ENCODE assay signal across 14 cellular contexts in the genomic region with DNA sequence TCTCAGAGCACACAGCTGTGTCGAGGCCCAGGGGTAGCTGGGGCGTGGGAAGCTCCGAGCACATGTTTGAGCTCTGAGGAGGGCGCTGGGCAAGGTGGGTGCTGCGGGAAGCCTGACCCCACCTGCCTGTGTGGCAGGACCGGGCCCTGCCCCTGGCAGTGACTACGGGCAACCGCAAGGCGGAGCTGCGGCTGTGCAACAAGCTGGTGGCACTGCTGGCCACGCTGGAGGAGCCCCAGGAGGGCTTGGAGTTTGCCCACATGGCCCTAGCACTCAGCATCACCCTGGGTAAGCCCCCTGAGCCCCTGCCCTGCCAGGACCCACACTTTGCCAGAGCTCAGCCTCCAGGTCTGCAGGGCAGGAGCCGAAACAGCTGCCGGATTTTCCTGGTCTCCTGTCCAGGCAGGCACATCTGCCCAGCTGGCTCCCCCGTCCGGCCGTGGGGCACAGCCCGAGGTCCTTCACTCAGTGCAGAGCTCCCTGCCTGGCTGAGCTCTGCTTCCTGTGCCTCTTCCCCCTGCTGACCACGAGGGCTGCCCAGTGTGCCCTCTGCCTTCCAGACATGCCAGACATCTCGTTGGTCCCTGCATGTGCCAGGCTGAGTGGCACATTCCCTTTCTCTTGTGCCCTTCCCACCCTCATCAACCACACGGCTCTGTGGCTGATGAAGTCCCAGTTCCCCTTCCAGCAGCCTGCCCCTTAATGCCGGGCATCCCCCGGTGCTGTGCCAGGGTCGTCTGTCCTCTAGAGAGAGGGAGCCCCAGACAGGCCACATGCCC. TPM values are rescaled to one million over a fixed set of nuclear protein-coding genes. Genes with fewer than 3 reads are reported as not detected.
"Had no signal": no experiment of that assay in that cellular context is flagged by ENCODE, and none has a peak within 500 bp of the region (broad histone marks: within the 10 kb centered on the region; RNA-seq: fewer than 3 reads in every experiment).

No MANE protein-coding gene starts in this region.

- H3K4me3 Mint-ChIP-seq: natural killer cell treated with Interleukin-12 subunit alpha and Interleukin-12 subunit beta and Interleukin-15 and Interleukin-18, amount 100 ng/mL, for 72 hours; T-helper 2 cell treated with Interferon-gamma antibody and Interleukin-4, amounts not matched to agents 5 μg/mL and 100 μg/mL, for 36 hours had no signal

- H3K36me3 ChIP-seq: uterus had no signal

- H3K27ac Mint-ChIP-seq: activated naive CD4-positive, alpha-beta T cell treated with anti-CD3 and anti-CD28 coated beads, Interleukin-2, amount 50 U/mL, for 72 hours; natural killer cell treated with Interleukin-12 subunit alpha and Interleukin-12 subunit beta and Interleukin-15 and Interleukin-18, amount 100 ng/mL, for 72 hours; T-helper 2 cell treated with Interferon-gamma antibody and Interleukin-4, amounts not matched to agents 5 μg/mL and 100 μg/mL, for 36 hours had no signal

- H3K9me3 Mint-ChIP-seq: activated naive CD4-positive, alpha-beta T cell treated with anti-CD3 and anti-CD28 coated beads, Interleukin-2, amount 50 U/mL, for 72 hours; natural killer cell treated with Interleukin-12 subunit alpha and Interleukin-12 subunit beta and Interleukin-15 and Interleukin-18, amount 100 ng/mL, for 72 hours; T-helper 2 cell treated with Interferon-gamma antibody and Interleukin-4, amounts not matched to agents 5 μg/mL and 100 μg/mL, for 36 hours had no signal

- H3K4me3 ChIP-seq: mucosa of descending colon, stomach, thoracic aorta, uterus had no signal

- DNase-seq: activated CD4-positive, alpha-beta T cell treated with anti-CD3 and anti-CD28 coated beads, Interleukin-2, amount 50 U/mL, for 4 hours; activated T-cell treated with anti-CD3 and anti-CD28 coated beads, Interleukin-2, amount 50 U/mL, for 1 hour; cerebellar nuclear complex; dermis blood vessel endothelial cell; left colon; occipital lobe; stimulated activated CD4-positive, alpha-beta T cell treated with anti-CD3 and anti-CD28 coated beads, Interleukin-4, amount 100 ng/mL, for 24 hours; stomach; uterus had no signal

- H3K27me3 Mint-ChIP-seq: natural killer cell treated with Interleukin-12 subunit alpha and Interleukin-12 subunit beta and Interleukin-15 and Interleukin-18, amount 100 ng/mL, for 72 hours had no signal

- H3K4me1 ChIP-seq: uterus had no signal

- ATAC-seq: activated naive CD4-positive, alpha-beta T cell treated with anti-CD3 and anti-CD28 coated beads, Interleukin-2, amount 50 U/mL, for 72 hours; left colon; mucosa of descending colon; natural killer cell treated with Interleukin-12 subunit alpha and Interleukin-12 subunit beta and Interleukin-15 and Interleukin-18, amount 100 ng/mL, for 72 hours had no signal

- H3K27me3 ChIP-seq: stomach, uterus had no signal

- H3K27ac ChIP-seq: stomach, thoracic aorta, uterus had no signal

- H3K36me3 Mint-ChIP-seq: activated naive CD4-positive, alpha-beta T cell treated with anti-CD3 and anti-CD28 coated beads, Interleukin-2, amount 50 U/mL, for 72 hours; natural killer cell treated with Interleukin-12 subunit alpha and Interleukin-12 subunit beta and Interleukin-15 and Interleukin-18, amount 100 ng/mL, for 72 hours had no signal

- H3K9me3 ChIP-seq: mucosa of descending colon, stomach, thoracic aorta, uterus had no signal

RNA-seq across cellular contexts. Expression of a gene that starts 33.2 kb away (rescaled TPM):
- total RNA-seq: activated naive CD4-positive, alpha-beta T cell treated with anti-CD3 and anti-CD28 coated beads, Interleukin-2, amount 50 U/mL, for 72 hours; natural killer cell treated with Interleukin-12 subunit alpha and Interleukin-12 subunit beta and Interleukin-15 and Interleukin-18, amount 100 ng/mL, for 72 hours had no signal
